Comparison of ENCODE assay signal across 1 cellular context in the genomic region with DNA sequence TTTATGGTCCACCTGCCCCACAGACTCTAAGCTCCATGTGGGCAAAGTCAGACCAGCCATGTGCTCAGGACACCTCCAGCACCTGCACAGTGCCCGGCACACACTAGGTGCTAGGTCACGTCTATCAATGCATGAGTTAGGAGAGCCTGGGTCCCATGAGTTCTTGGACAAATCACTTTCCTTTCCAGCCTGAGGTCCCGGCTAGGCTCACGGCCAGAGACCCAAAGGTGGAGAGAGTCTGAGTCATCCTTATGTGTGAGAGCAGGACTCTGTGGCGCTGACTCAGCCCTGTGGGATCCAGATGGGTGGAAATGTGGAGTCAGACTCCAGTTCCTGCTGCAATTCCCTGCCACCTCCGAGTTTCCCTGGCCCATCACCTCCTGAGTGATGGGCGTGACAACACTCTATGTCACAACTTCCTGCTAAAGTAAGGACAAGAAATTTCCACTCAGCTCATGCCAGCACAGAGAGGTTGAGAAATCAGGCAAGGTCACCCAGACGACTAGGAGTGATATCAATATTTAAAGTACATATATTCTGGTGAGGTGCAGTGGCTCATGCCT.
TF ChIP-seq lines count a peak whose summit lies in the region.

No MANE protein-coding gene starts in this region.

TF ChIP-seq in A549, 52 proteins besides CTCF, POLR2A, EP300 and RAD21 (continued from another document):
- TF ChIP-seq HOXB5 (CRISPR knock-in tag; IDR thresholded peaks at IDR 0.05) (no peak), ZFP36 (IDR thresholded peaks at IDR 0.05; ENCODE audit: borderline replicate concordance, partially characterized antibody) (peak; percentile 87), CHD2 (IDR thresholded peaks at IDR 0.05; ENCODE audit: low read length, partially characterized antibody) (no peak), RCOR1 (IDR thresholded peaks at IDR 0.05; ENCODE audit: low read depth, low read length) (no peak), MAFK (IDR thresholded peaks at IDR 0.05; ENCODE audit: partially characterized antibody) (peak; percentile 99), HDAC2 (IDR thresholded peaks at IDR 0.05) (no peak), CHD4 (IDR thresholded peaks at IDR 0.05; ENCODE audit: borderline replicate concordance) (no peak), NR3C1 (IDR thresholded peaks at IDR 0.05) (no peak), TP53 (CRISPR knock-in tag; IDR thresholded peaks at IDR 0.05) (no peak), NFE2L2 (conservative IDR thresholded peaks at IDR 0.05; ENCODE audit: low read length) (no peak; the same call in 1 of the 2 replicates), CBX2 (IDR thresholded peaks at IDR 0.05; ENCODE audit: borderline replicate concordance, low read depth) (no peak), RARB (CRISPR knock-in tag; IDR thresholded peaks at IDR 0.05) (no peak), ESRRA (IDR thresholded peaks at IDR 0.05; ENCODE audit: borderline replicate concordance, low read length) (no peak), ZSCAN20 (CRISPR knock-in tag; IDR thresholded peaks at IDR 0.05) (no peak), FOSB (CRISPR knock-in tag; IDR thresholded peaks at IDR 0.05) (no peak), JUN (IDR thresholded peaks at IDR 0.05) (peak; percentile 82 to 83; a peak in 4 of 5 replicates), ZNF302 (CRISPR knock-in tag; IDR thresholded peaks at IDR 0.05) (no peak), NPAS2 (CRISPR knock-in tag; IDR thresholded peaks at IDR 0.05; ENCODE audit: borderline replicate concordance) (no peak), KDM1A (IDR thresholded peaks at IDR 0.05; ENCODE audit: low read depth) (no peak), MYC (IDR thresholded peaks at IDR 0.05; ENCODE audit: borderline replicate concordance, low read length) (peak; percentile 43; the same call in 1 of the 2 replicates), EHF (CRISPR knock-in tag; IDR thresholded peaks at IDR 0.05) (no peak), BHLHE40 (IDR thresholded peaks at IDR 0.05; ENCODE audit: low read depth, low read length) (no peak; the same call in 1 of the 2 replicates), PHF8 (IDR thresholded peaks at IDR 0.05; ENCODE audit: borderline replicate concordance, low read depth) (no peak), CBX8 (IDR thresholded peaks at IDR 0.05) (no peak), KDM5A (IDR thresholded peaks at IDR 0.05) (no peak), HOXA7 (CRISPR knock-in tag; IDR thresholded peaks at IDR 0.05) (no peak), HEYL (CRISPR knock-in tag; IDR thresholded peaks at IDR 0.05) (no peak), FOXS1 (CRISPR knock-in tag; IDR thresholded peaks at IDR 0.05) (no peak), MAZ (IDR thresholded peaks at IDR 0.05; ENCODE audit: borderline replicate concordance, low read depth, low read length) (no peak)
- TF ChIP-seq, protein P1, sequence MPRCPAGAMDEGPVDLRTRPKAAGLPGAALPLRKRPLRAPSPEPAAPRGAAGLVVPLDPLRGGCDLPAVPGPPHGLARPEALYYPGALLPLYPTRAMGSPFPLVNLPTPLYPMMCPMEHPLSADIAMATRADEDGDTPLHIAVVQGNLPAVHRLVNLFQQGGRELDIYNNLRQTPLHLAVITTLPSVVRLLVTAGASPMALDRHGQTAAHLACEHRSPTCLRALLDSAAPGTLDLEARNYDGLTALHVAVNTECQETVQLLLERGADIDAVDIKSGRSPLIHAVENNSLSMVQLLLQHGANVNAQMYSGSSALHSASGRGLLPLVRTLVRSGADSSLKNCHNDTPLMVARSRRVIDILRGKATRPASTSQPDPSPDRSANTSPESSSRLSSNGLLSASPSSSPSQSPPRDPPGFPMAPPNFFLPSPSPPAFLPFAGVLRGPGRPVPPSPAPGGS (IDR thresholded peaks at IDR 0.05) = no peak
- TF ChIP-seq, protein P2, sequence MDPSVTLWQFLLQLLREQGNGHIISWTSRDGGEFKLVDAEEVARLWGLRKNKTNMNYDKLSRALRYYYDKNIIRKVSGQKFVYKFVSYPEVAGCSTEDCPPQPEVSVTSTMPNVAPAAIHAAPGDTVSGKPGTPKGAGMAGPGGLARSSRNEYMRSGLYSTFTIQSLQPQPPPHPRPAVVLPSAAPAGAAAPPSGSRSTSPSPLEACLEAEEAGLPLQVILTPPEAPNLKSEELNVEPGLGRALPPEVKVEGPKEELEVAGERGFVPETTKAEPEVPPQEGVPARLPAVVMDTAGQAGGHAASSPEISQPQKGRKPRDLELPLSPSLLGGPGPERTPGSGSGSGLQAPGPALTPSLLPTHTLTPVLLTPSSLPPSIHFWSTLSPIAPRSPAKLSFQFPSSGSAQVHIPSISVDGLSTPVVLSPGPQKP (IDR thresholded peaks at IDR 0.05; ENCODE audit: low read depth, low read length) = no peak
- TF ChIP-seq, protein P3, sequence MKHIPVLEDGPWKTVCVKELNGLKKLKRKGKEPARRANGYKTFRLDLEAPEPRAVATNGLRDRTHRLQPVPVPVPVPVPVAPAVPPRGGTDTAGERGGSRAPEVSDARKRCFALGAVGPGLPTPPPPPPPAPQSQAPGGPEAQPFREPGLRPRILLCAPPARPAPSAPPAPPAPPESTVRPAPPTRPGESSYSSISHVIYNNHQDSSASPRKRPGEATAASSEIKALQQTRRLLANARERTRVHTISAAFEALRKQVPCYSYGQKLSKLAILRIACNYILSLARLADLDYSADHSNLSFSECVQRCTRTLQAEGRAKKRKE (CRISPR knock-in tag; IDR thresholded peaks at IDR 0.05; ENCODE audit: low read depth) = no peak
- TF ChIP-seq, protein P4, sequence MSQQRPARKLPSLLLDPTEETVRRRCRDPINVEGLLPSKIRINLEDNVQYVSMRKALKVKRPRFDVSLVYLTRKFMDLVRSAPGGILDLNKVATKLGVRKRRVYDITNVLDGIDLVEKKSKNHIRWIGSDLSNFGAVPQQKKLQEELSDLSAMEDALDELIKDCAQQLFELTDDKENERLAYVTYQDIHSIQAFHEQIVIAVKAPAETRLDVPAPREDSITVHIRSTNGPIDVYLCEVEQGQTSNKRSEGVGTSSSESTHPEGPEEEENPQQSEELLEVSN (IDR thresholded peaks at IDR 0.05; ENCODE audit: borderline replicate concordance, low read depth) = peak; percentile 44; the same call in 1 of the 2 replicates
- TF ChIP-seq, protein P5, sequence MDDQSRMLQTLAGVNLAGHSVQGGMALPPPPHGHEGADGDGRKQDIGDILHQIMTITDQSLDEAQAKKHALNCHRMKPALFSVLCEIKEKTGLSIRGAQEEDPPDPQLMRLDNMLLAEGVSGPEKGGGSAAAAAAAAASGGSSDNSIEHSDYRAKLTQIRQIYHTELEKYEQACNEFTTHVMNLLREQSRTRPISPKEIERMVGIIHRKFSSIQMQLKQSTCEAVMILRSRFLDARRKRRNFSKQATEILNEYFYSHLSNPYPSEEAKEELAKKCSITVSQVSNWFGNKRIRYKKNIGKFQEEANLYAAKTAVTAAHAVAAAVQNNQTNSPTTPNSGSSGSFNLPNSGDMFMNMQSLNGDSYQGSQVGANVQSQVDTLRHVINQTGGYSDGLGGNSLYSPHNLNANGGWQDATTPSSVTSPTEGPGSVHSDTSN (IDR thresholded peaks at IDR 0.05) = no peak
- TF ChIP-seq, protein P6, sequence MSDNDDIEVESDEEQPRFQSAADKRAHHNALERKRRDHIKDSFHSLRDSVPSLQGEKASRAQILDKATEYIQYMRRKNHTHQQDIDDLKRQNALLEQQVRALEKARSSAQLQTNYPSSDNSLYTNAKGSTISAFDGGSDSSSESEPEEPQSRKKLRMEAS (IDR thresholded peaks at IDR 0.05) = peak; percentile 89
- TF ChIP-seq, protein P7, sequence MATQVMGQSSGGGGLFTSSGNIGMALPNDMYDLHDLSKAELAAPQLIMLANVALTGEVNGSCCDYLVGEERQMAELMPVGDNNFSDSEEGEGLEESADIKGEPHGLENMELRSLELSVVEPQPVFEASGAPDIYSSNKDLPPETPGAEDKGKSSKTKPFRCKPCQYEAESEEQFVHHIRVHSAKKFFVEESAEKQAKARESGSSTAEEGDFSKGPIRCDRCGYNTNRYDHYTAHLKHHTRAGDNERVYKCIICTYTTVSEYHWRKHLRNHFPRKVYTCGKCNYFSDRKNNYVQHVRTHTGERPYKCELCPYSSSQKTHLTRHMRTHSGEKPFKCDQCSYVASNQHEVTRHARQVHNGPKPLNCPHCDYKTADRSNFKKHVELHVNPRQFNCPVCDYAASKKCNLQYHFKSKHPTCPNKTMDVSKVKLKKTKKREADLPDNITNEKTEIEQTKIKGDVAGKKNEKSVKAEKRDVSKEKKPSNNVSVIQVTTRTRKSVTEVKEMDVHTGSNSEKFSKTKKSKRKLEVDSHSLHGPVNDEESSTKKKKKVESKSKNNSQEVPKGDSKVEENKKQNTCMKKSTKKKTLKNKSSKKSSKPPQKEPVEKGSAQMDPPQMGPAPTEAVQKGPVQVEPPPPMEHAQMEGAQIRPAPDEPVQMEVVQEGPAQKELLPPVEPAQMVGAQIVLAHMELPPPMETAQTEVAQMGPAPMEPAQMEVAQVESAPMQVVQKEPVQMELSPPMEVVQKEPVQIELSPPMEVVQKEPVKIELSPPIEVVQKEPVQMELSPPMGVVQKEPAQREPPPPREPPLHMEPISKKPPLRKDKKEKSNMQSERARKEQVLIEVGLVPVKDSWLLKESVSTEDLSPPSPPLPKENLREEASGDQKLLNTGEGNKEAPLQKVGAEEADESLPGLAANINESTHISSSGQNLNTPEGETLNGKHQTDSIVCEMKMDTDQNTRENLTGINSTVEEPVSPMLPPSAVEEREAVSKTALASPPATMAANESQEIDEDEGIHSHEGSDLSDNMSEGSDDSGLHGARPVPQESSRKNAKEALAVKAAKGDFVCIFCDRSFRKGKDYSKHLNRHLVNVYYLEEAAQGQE (IDR thresholded peaks at IDR 0.05) = no peak
- TF ChIP-seq, protein P8, sequence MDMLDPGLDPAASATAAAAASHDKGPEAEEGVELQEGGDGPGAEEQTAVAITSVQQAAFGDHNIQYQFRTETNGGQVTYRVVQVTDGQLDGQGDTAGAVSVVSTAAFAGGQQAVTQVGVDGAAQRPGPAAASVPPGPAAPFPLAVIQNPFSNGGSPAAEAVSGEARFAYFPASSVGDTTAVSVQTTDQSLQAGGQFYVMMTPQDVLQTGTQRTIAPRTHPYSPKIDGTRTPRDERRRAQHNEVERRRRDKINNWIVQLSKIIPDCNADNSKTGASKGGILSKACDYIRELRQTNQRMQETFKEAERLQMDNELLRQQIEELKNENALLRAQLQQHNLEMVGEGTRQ (IDR thresholded peaks at IDR 0.05) = no peak
- TF ChIP-seq, protein P9, sequence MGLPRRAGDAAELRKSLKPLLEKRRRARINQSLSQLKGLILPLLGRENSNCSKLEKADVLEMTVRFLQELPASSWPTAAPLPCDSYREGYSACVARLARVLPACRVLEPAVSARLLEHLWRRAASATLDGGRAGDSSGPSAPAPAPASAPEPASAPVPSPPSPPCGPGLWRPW (IDR thresholded peaks at IDR 0.05) = peak; percentile 50; the same call in 1 of the 2 replicates
